ENCODE assay signal across 10 cellular contexts in the genomic region with DNA sequence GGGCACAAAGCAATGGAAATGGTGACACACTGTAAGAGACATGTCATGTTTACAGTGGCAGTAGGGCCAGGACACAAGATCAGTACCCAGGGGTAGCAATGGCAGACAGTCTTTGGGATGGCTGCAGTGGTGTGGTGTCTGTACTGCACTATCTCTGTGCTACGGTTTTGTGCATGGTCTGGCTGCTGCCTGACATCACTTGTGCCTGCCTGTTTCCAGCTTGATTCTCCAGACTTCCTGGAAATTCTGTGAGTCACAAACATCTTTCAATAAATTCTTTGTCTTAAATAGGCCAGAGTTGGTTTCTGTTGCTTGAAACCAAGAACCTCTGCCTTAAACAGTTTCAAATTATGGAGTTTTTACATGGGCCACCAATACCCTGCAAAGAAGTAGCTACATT.
DNase-seq lines count a peak whose midpoint lies in the region; ATAC-seq and TF ChIP-seq lines count a peak whose summit lies in the region.
"Had no signal": no experiment of that assay in that cellular context is flagged by ENCODE, and none has a peak within 500 bp of the region (broad histone marks: within the 10 kb centered on the region; RNA-seq: fewer than 3 reads in every experiment).

No MANE protein-coding gene starts in this region.

- no peaks in the 10 kb centered on the region for H3K4me1 ChIP-seq in thoracic aorta (ENCODE audit: control insufficient read depth in 1 of 2, low read depth in 2 of 2)

- no peaks in the 10 kb centered on the region for H3K27me3 ChIP-seq in thoracic aorta (replicated peaks; ENCODE audit: insufficient read depth)

- H3K9me3 ChIP-seq in thoracic aorta, result no peaks in the 10 kb centered on the region

- H3K27me3 Mint-ChIP-seq in activated T-cell treated with anti-CD3 and anti-CD28 coated beads, Interleukin-2, amount 50 U/mL, for 24 hours, result no peaks in the 10 kb centered on the region
- H3K27me3 Mint-ChIP-seq in brain, result no peaks in the 10 kb centered on the region
- H3K27me3 Mint-ChIP-seq in stimulated activated naive B cell treated with anti-CD40 and anti-IgM and Interleukin-4, amounts not matched to agents 10 μg/mL and 1 μg/mL and 100 μg/mL, for 72 hours, result no peaks in the 10 kb centered on the region

- peak overlapping the region; percentile 74 for H3K27ac Mint-ChIP-seq in activated T-cell treated with anti-CD3 and anti-CD28 coated beads, Interleukin-2, amount 50 U/mL, for 24 hours
- peak overlapping the region in 3 of 5 experiments; percentile 84 to 85 (median 85) for H3K27ac Mint-ChIP-seq in brain
- H3K27ac Mint-ChIP-seq in stimulated activated naive B cell treated with anti-CD40 and anti-IgM and Interleukin-4, amounts not matched to agents 10 μg/mL and 1 μg/mL and 100 μg/mL, for 72 hours, result no peak overlapping the region

- TF ChIP-seq CTCF in brain (conservative IDR thresholded peaks at IDR 0.05) (no peak), thoracic aorta (IDR thresholded peaks at IDR 0.05) (no peak)

- DNase-seq in activated T-cell treated with anti-CD3 and anti-CD28 coated beads, Interleukin-2, amount 50 U/mL, for 24 hours, result peak; percentile 36
- DNase-seq in activated T-cell treated with anti-CD3 and anti-CD28 coated beads for 4 hours (no peak), hepatic stellate cell (ENCODE audit: low spot score) (peak; percentile 7), thoracic aorta (ENCODE audit: low spot score) (no peak), DMS79 treated with DMSO at 0.1 percent for 48 hours (lab: John Stamatoyannopoulos, UW) (no peak)
- DNase-seq in stimulated activated naive B cell treated with anti-CD40 and anti-IgM and Interleukin-4, amounts not matched to agents 10 μg/mL and 1 μg/mL and 100 μg/mL, for 72 hours, result no peak
- DNase-seq in stimulated activated naive CD4-positive, alpha-beta T cell (lab: John Stamatoyannopoulos, UW), result no peak
- DNase-seq: NCI-H69; stimulated activated CD4-positive, alpha-beta T cell treated with anti-CD3 and anti-CD28 coated beads, Interleukin-12 subunit alpha, Interleukin-12 subunit beta, amount 100 ng/mL, for 4 hours had no signal

- peaks cover 42% of the 10 kb centered on the region for H3K4me1 Mint-ChIP-seq in activated T-cell treated with anti-CD3 and anti-CD28 coated beads, Interleukin-2, amount 50 U/mL, for 24 hours (ENCODE audit: low read depth)
- peaks cover 26% of the 10 kb centered on the region for H3K4me1 Mint-ChIP-seq in brain
- peaks cover 3 to 5% of the 10 kb centered on the region in 2 donors for H3K4me1 Mint-ChIP-seq in stimulated activated naive B cell treated with anti-CD40 and anti-IgM and Interleukin-4, amounts not matched to agents 10 μg/mL and 1 μg/mL and 100 μg/mL, for 72 hours

- no peak overlapping the region for H3K4me3 ChIP-seq in thoracic aorta

- peaks cover 12% of the 10 kb centered on the region for H3K36me3 Mint-ChIP-seq in activated T-cell treated with anti-CD3 and anti-CD28 coated beads, Interleukin-2, amount 50 U/mL, for 24 hours (ENCODE audit: low read depth)
- H3K36me3 Mint-ChIP-seq in brain, result peaks cover 25% of the 10 kb centered on the region
- peaks cover 11 to 12% of the 10 kb centered on the region in 2 donors for H3K36me3 Mint-ChIP-seq in stimulated activated naive B cell treated with anti-CD40 and anti-IgM and Interleukin-4, amounts not matched to agents 10 μg/mL and 1 μg/mL and 100 μg/mL, for 72 hours

- H3K27ac ChIP-seq in thoracic aorta, result no peak overlapping the region

- peak; percentile 43 for ATAC-seq in thoracic aorta (ENCODE audit: insufficient number of reproducible peaks, low FRiP score, low read depth)
- ATAC-seq in stimulated activated naive B cell treated with anti-CD40 and anti-IgM and Interleukin-4, amounts not matched to agents 10 μg/mL and 1 μg/mL and 100 μg/mL, for 72 hours (replicated peaks), result no peak

- no peaks in the 10 kb centered on the region for H3K36me3 ChIP-seq in thoracic aorta

- peak overlapping the region; percentile 8 for H3K4me3 Mint-ChIP-seq in activated T-cell treated with anti-CD3 and anti-CD28 coated beads, Interleukin-2, amount 50 U/mL, for 24 hours
- no peak overlapping the region for H3K4me3 Mint-ChIP-seq in brain
- no peak overlapping the region for H3K4me3 Mint-ChIP-seq in stimulated activated naive B cell treated with anti-CD40 and anti-IgM and Interleukin-4, amounts not matched to agents 10 μg/mL and 1 μg/mL and 100 μg/mL, for 72 hours

- no peaks in the 10 kb centered on the region for H3K9me3 Mint-ChIP-seq in activated T-cell treated with anti-CD3 and anti-CD28 coated beads, Interleukin-2, amount 50 U/mL, for 24 hours
- peaks cover 2 to 15% (median 5%) of the 10 kb centered on the region in 5 experiments for H3K9me3 Mint-ChIP-seq in brain
- H3K9me3 Mint-ChIP-seq in stimulated activated naive B cell treated with anti-CD40 and anti-IgM and Interleukin-4, amounts not matched to agents 10 μg/mL and 1 μg/mL and 100 μg/mL, for 72 hours, result peaks cover 0 to 3% of the 10 kb centered on the region in 2 donors

Comparison
In these comparisons a context has a peak if more than half of its experiments do, and no peak if none do; other contexts are left out.
1. DNase-seq: peak in activated T-cell treated with anti-CD3 and anti-CD28 coated beads, Interleukin-2, amount 50 U/mL, for 24 hours (single experiment) and hepatic stellate cell (single experiment); none in activated T-cell treated with anti-CD3 and anti-CD28 coated beads for 4 hours (single experiment), thoracic aorta (single experiment), DMS79 treated with DMSO at 0.1 percent for 48 hours (single experiment), stimulated activated naive B cell treated with anti-CD40 and anti-IgM and Interleukin-4, amounts not matched to agents 10 μg/mL and 1 μg/mL and 100 μg/mL, for 72 hours (single experiment) and stimulated activated naive CD4-positive, alpha-beta T cell (0 of 6).